19 cellular contexts compared by ENCODE assay signal in genomic region chr6:44464051-44464450, GRCh38.
DNase-seq lines count a peak whose midpoint lies in the region; ATAC-seq, FAIRE-seq and TF ChIP-seq lines count a peak whose summit lies in the region.
"Had no signal": no experiment of that assay in that cellular context is flagged by ENCODE, and none has a peak within 500 bp of the region (broad histone marks: within the 10 kb centered on the region; RNA-seq: fewer than 3 reads in every experiment).

No MANE protein-coding gene starts in this region.

- no peak overlapping the region for H2BK12ac ChIP-seq in neuronal stem cell (ENCODE audit: low read length)

- H3K27me3 Mint-ChIP-seq in astrocyte (ENCODE audit: low read depth, unreplicated experiment) = peaks cover 2% of the 10 kb centered on the region

- TF ChIP-seq EP300 in stomach (IDR thresholded peaks at IDR 0.05) = no peak

- no peak for TF ChIP-seq POLR2A in stomach (IDR thresholded peaks at IDR 0.05)

- peak overlapping the region; percentile 22 for H3K27ac Mint-ChIP-seq in astrocyte (ENCODE audit: unreplicated experiment)
- H3K27ac Mint-ChIP-seq: CD4-positive, CD25-positive, alpha-beta regulatory T cell had no signal

- peaks cover 8% of the 10 kb centered on the region for H3K4me1 ChIP-seq in cardiac muscle cell (ENCODE audit: low read depth)
- no peaks in the 10 kb centered on the region for H3K4me1 ChIP-seq in astrocyte (ENCODE audit: insufficient read depth, low read length)
- peaks cover 0 to 4% of the 10 kb centered on the region in 2 donors for H3K4me1 ChIP-seq in neuronal stem cell (ENCODE audit: control insufficient read depth in 2 of 2, insufficient read depth in 1 of 2, low read depth in 1 of 2, low read length in 2 of 2)
- no peaks in the 10 kb centered on the region for H3K4me1 ChIP-seq in stomach

- no peaks in the 10 kb centered on the region for H4K20me1 ChIP-seq in astrocyte (ENCODE audit: insufficient read depth, low read length)

- no peaks in the 10 kb centered on the region for H3K79me2 ChIP-seq in astrocyte (ENCODE audit: insufficient read depth, low read length)

- H3K4me3 ChIP-seq in cardiac muscle cell = no peak overlapping the region
- no peak overlapping the region for H3K4me3 ChIP-seq in astrocyte (ENCODE audit: insufficient read depth, low read depth, low read length)
- no peak overlapping the region for H3K4me3 ChIP-seq in neuronal stem cell (ENCODE audit: low read length in 2 of 2)
- H3K4me3 ChIP-seq in stomach = no peak overlapping the region

- H4K91ac ChIP-seq in neuronal stem cell (ENCODE audit: low read depth, low read length, poor library complexity) = no peak overlapping the region

- H4K8ac ChIP-seq in neuronal stem cell (ENCODE audit: low read depth, low read length) = no peak overlapping the region

- no peak overlapping the region for H3K14ac ChIP-seq in neuronal stem cell (ENCODE audit: low read length)

- no peaks in the 10 kb centered on the region for H3K36me3 ChIP-seq in cardiac muscle cell
- H3K36me3 ChIP-seq in astrocyte (ENCODE audit: insufficient read depth, low read length) = no peaks in the 10 kb centered on the region
- H3K36me3 ChIP-seq in neuronal stem cell (replicated peaks in 1 of 2; ENCODE audit: control insufficient read depth in 2 of 2, insufficient read depth in 2 of 2, low read length in 2 of 2) = no peaks in the 10 kb centered on the region
- no peaks in the 10 kb centered on the region for H3K36me3 ChIP-seq in stomach

- H3K36me3 Mint-ChIP-seq in astrocyte (ENCODE audit: low read depth, unreplicated experiment) = no peaks in the 10 kb centered on the region
- H3K36me3 Mint-ChIP-seq: CD4-positive, CD25-positive, alpha-beta regulatory T cell had no signal

- H3K27ac ChIP-seq in cardiac muscle cell = peak overlapping the region; percentile 30
- no peak overlapping the region for H3K27ac ChIP-seq in astrocyte (ENCODE audit: low read depth, low read length)
- no peak overlapping the region for H3K27ac ChIP-seq in neuronal stem cell (replicated peaks; ENCODE audit: low read length)
- H3K27ac ChIP-seq in stomach = no peak overlapping the region

- no peak overlapping the region for H3K23ac ChIP-seq in neuronal stem cell (ENCODE audit: low read depth, low read length, poor library complexity)

- no CpG with 5 or more reads among the region's 6 CpGs for WGBS in neuronal stem cell (ENCODE audit: extremely low coverage in 2 of 2, insufficient read length in 2 of 2, insufficient replicate concordance in 1 of 2), 2 donors
- WGBS in stomach, 5 donors = 83 to 97% (median 92%) methylated on average over 6 of the region's 6 CpGs

- H3K9me3 Mint-ChIP-seq in astrocyte (ENCODE audit: unreplicated experiment) = peaks cover 2% of the 10 kb centered on the region
- H3K9me3 Mint-ChIP-seq: CD4-positive, CD25-positive, alpha-beta regulatory T cell had no signal

- FAIRE-seq in astrocyte (lab: Jason Lieb, UNC) = no peak
- FAIRE-seq: A204.1, H54 had no signal

- no peaks in the 10 kb centered on the region for H3K79me1 ChIP-seq in neuronal stem cell (ENCODE audit: low read depth, low read length)

- H3K9me3 ChIP-seq in cardiac muscle cell (ENCODE audit: low read depth) (no peaks in the 10 kb centered on the region), astrocyte (ENCODE audit: insufficient read depth, low read depth, low read length) (no peaks in the 10 kb centered on the region), neuronal stem cell (replicated peaks in 1 of 2; ENCODE audit: control insufficient read depth in 2 of 2, insufficient read depth in 1 of 2, low read depth in 1 of 2, low read length in 2 of 2) (no peaks in the 10 kb centered on the region), stomach (no peaks in the 10 kb centered on the region)

- intact Hi-C loops in Right ventricle myocardium inferior (cut with DNase I) = no loop called here
- intact Hi-C loops in stomach (cut with DNase I; ENCODE audit: low total_unique reads) = no loop called here

- H2AK5ac ChIP-seq in neuronal stem cell (ENCODE audit: low read depth, low read length) = no peak overlapping the region

- H3K9ac ChIP-seq in astrocyte (ENCODE audit: low read length) (no peak overlapping the region), neuronal stem cell (ENCODE audit: low read depth, low read length, poor library complexity) (peak overlapping the region; percentile 38)

- no peak overlapping the region for H3K4me2 ChIP-seq in astrocyte (ENCODE audit: low read length)
- no peak overlapping the region for H3K4me2 ChIP-seq in neuronal stem cell (ENCODE audit: insufficient read depth, low read length, poor library complexity, severe bottlenecking)

- no peak overlapping the region for H2AFZ ChIP-seq in astrocyte (ENCODE audit: low read depth, low read length)
- H2AFZ ChIP-seq in neuronal stem cell (ENCODE audit: low read length) = no peak overlapping the region

- H3K27me3 ChIP-seq in cardiac muscle cell = no peaks in the 10 kb centered on the region
- no peaks in the 10 kb centered on the region for H3K27me3 ChIP-seq in astrocyte (ENCODE audit: insufficient read depth, low read length)
- H3K27me3 ChIP-seq in neuronal stem cell (ENCODE audit: control insufficient read depth in 3 of 3, insufficient read depth in 3 of 3, low read depth in 1 of 3, low read length in 3 of 3) = no peaks in the 10 kb centered on the region
- H3K27me3 ChIP-seq in stomach = no peaks in the 10 kb centered on the region

- H3K18ac ChIP-seq in neuronal stem cell (ENCODE audit: low read length) = peak overlapping the region; percentile 5

- ATAC-seq in Right ventricle myocardium inferior = no peak
- ATAC-seq: Panc1 had no signal

- TF ChIP-seq CTCF in cardiac muscle cell (IDR thresholded peaks at IDR 0.05; ENCODE audit: low read depth, low read length) = no peak
- TF ChIP-seq CTCF in astrocyte (IDR thresholded peaks at IDR 0.05; ENCODE audit: insufficient read depth, low read depth, low read length) = no peak
- no peak for TF ChIP-seq CTCF in stomach (IDR thresholded peaks at IDR 0.05)

- H2BK5ac ChIP-seq in neuronal stem cell (ENCODE audit: low read length) = no peak overlapping the region

- no peak overlapping the region for H2BK15ac ChIP-seq in neuronal stem cell (ENCODE audit: low read length)

- DNase-seq in cardiac muscle cell (ENCODE audit: low read depth in 1 of 2, low spot score in 1 of 2) (no peak), Right ventricle myocardium inferior (ENCODE audit: missing footprints) (no peak), astrocyte (ENCODE audit: low read depth) (no peak), neuronal stem cell (ENCODE audit: low spot score) (no peak), stomach (no peak), cerebellum (ENCODE audit: low spot score) (no peak)
- no peak for DNase-seq in activated CD4-positive, alpha-beta T cell treated with anti-CD3 and anti-CD28 coated beads, Interleukin-2, amount 50 U/mL, for 48 hours
- DNase-seq: CD4-positive, CD25-positive, alpha-beta regulatory T cell; GF-D8; Kasumi-1; NCI-H1694; NCI-H2081; NCI-H2171; NCI-H345; NCI-H524; NCI-H774 had no signal

- no peak overlapping the region for H2BK120ac ChIP-seq in neuronal stem cell (ENCODE audit: low read depth, low read length)

- H3K4me3 Mint-ChIP-seq in astrocyte (ENCODE audit: unreplicated experiment) = no peak overlapping the region

- peaks cover 19% of the 10 kb centered on the region for H3K4me1 Mint-ChIP-seq in astrocyte (ENCODE audit: low read depth, unreplicated experiment)
- H3K4me1 Mint-ChIP-seq: CD4-positive, CD25-positive, alpha-beta regulatory T cell had no signal

- H3K4ac ChIP-seq in neuronal stem cell (ENCODE audit: low read length) = no peak overlapping the region
